In the genomic region with DNA sequence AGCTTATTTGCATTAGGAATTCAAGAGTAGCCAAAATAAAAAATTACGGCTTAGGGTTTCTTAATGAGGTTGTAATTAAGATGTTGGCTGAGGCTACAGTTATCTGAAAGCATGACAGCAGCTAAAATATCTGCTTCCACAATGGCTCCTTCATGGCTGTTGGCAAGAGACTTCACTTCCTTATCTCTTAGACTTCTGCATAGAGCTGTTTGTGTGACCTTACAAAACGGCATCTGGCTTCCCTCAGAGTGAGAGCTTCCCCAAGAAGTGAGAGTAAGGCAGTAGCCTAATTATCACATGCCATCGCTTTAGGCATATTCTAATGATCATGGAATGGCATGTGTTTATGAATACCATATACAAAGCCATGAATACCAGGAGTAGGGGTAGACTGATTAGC, we compare ENCODE assay signal across 31 cellular contexts. TPM values are rescaled to one million over a fixed set of nuclear protein-coding genes. Genes with fewer than 3 reads are reported as not detected.
DNase-seq lines count a peak whose midpoint lies in the region; ATAC-seq, FAIRE-seq and TF ChIP-seq lines count a peak whose summit lies in the region.
"Had no signal": no experiment of that assay in that cellular context is flagged by ENCODE, and none has a peak within 500 bp of the region (broad histone marks: within the 10 kb centered on the region; RNA-seq: fewer than 3 reads in every experiment).

No MANE protein-coding gene starts in this region.

- no peaks in the 10 kb centered on the region for H3K36me3 Mint-ChIP-seq in neural progenitor cell
- H3K36me3 Mint-ChIP-seq: brain; CD8-positive, alpha-beta memory T cell; memory B cell had no signal

- DNase-seq in right lobe of liver, result no peak
- DNase-seq in HepG2 (ENCODE audit: low spot score), result no peak
- DNase-seq in brain microvascular endothelial cell, result peak; percentile 23
- peak; percentile 65 for DNase-seq in islet precursor cell
- DNase-seq in OCI-M2 (lab: John Stamatoyannopoulos, UW; ENCODE audit: unreplicated experiment), result no peak
- no peak for DNase-seq in neural progenitor cell (ENCODE audit: low spot score)
- DNase-seq in stimulated activated CD4-positive, alpha-beta T cell treated with anti-CD3 and anti-CD28 coated beads, Interleukin-4, amount 100 ng/mL, for 4 hours, result no peak
- DNase-seq: activated CD4-positive, alpha-beta T cell treated with anti-CD3 and anti-CD28 coated beads, Interleukin-2, amount 50 U/mL, for 4 hours; activated CD4-positive, CD25-positive, alpha-beta regulatory T cell; activated naive CD4-positive, alpha-beta T cell treated with Interleukin-2 at 50 U/mL for 16 hours; BE2C; CD8-positive, alpha-beta memory T cell; DMS53; effector CD8-positive, alpha-beta T cell; glutamatergic neuron; H9; kidney glomerular epithelial cell; NCI-H2029 treated with DMSO at 0.1 percent for 48 hours; NCI-H82; nucleus accumbens; stimulated activated CD8-positive, alpha-beta memory T cell treated with anti-CD3 and anti-CD28 coated beads, Interleukin-4, amount 100 ng/mL, for 48 hours; transverse colon had no signal

- in situ Hi-C loops in HepG2 (cut with HindIII; ENCODE audit: extremely low pct_ligation_motif_present, low pct_unique_long_range_greater_than_20kb) (no loop called here), brain microvascular endothelial cell (cut with HindIII; ENCODE audit: low pct_ligation_motif_present, low sequenced_read_pairs) (no loop called here)

- CTCF ChIA-PET in HepG2 (lab: Yijun Ruan, JAX; ENCODE audit: low intra/inter-chr PET ratio, low total read pairs), result no interaction called here

- H3K27ac ChIP-seq in right lobe of liver (no peak overlapping the region), HepG2 (ENCODE audit: extremely low read length, insufficient read depth, low read length) (no peak overlapping the region), brain microvascular endothelial cell (no peak overlapping the region), neural progenitor cell (no peak overlapping the region)
- H3K27ac ChIP-seq: epithelial cell of prostate, RWPE1, skin epidermis, transverse colon had no signal

- H3K27me3 ChIP-seq in right lobe of liver (no peaks in the 10 kb centered on the region), HepG2 (ENCODE audit: control insufficient read depth in 1 of 2, insufficient read depth in 2 of 2, low read length in 2 of 2) (no peaks in the 10 kb centered on the region), brain microvascular endothelial cell (replicated peaks) (no peaks in the 10 kb centered on the region), neural progenitor cell (no peaks in the 10 kb centered on the region)
- H3K27me3 ChIP-seq: BE2C, transverse colon had no signal

- no peaks in the 10 kb centered on the region for H3K36me3 ChIP-seq in right lobe of liver
- no peaks in the 10 kb centered on the region for H3K36me3 ChIP-seq in HepG2 (replicated peaks in 1 of 2; ENCODE audit: control insufficient read depth in 1 of 2, insufficient read depth in 2 of 2, low read length in 2 of 2)
- no peaks in the 10 kb centered on the region for H3K36me3 ChIP-seq in brain microvascular endothelial cell (replicated peaks)
- H3K36me3 ChIP-seq in neural progenitor cell, result no peaks in the 10 kb centered on the region
- H3K36me3 ChIP-seq: BE2C, transverse colon had no signal

- peak in 3 of 4 donors; percentile 28 to 55 (median 44) for ATAC-seq in right lobe of liver
- ATAC-seq in HepG2, result no peak
- no peak for ATAC-seq in HG03045 (IDR thresholded peaks at IDR 0.05; ENCODE audit: unreplicated experiment)

- H3K4me2 ChIP-seq in HepG2 (ENCODE audit: low read depth, low read length) (no peak overlapping the region), neural progenitor cell (no peak overlapping the region)

- H3K27ac Mint-ChIP-seq in neural progenitor cell, result no peak overlapping the region
- H3K27ac Mint-ChIP-seq: brain; CD8-positive, alpha-beta memory T cell; H9; IgD-negative memory B cell; memory B cell had no signal

- no peak for FAIRE-seq in HepG2 (lab: Jason Lieb, UNC)
- FAIRE-seq: colon, G401.6 had no signal

- TF ChIP-seq RAD21 in HepG2 (CRISPR knock-in tag; IDR thresholded peaks at IDR 0.05), result no peak

- H3K4me3 ChIP-seq in right lobe of liver, result no peak overlapping the region
- no peak overlapping the region for H3K4me3 ChIP-seq in HepG2 (replicated peaks in 1 of 3; ENCODE audit: insufficient read depth in 1 of 3, low read depth in 2 of 3, low read length in 3 of 3)
- H3K4me3 ChIP-seq in brain microvascular endothelial cell (ENCODE audit: low read depth, low read length), result no peak overlapping the region
- no peak overlapping the region for H3K4me3 ChIP-seq in neural progenitor cell
- H3K4me3 ChIP-seq: skin epidermis, transverse colon had no signal

- H2AFZ ChIP-seq in HepG2 (ENCODE audit: low read length), result no peak overlapping the region
- no peak overlapping the region for H2AFZ ChIP-seq in neural progenitor cell (replicated peaks)

- POLR2A ChIA-PET in HepG2 (lab: Yijun Ruan, JAX), result no interaction called here

- no peaks in the 10 kb centered on the region for H3K27me3 Mint-ChIP-seq in neural progenitor cell (ENCODE audit: insufficient read depth, low read depth)
- H3K27me3 Mint-ChIP-seq: IgD-negative memory B cell had no signal

- no peak overlapping the region for H3K9ac ChIP-seq in HepG2 (ENCODE audit: insufficient read depth, low read depth, low read length)
- no peak overlapping the region for H3K9ac ChIP-seq in neural progenitor cell

- no peaks in the 10 kb centered on the region for H3K9me3 ChIP-seq in right lobe of liver
- no peaks in the 10 kb centered on the region for H3K9me3 ChIP-seq in HepG2 (ENCODE audit: low read length)
- no peaks in the 10 kb centered on the region for H3K9me3 ChIP-seq in neural progenitor cell (ENCODE audit: low read depth)
- H3K9me3 ChIP-seq: BE2C, transverse colon had no signal

- H4K20me1 ChIP-seq in HepG2 (ENCODE audit: insufficient read depth, low read length) (no peaks in the 10 kb centered on the region), neural progenitor cell (ENCODE audit: low read depth) (no peaks in the 10 kb centered on the region)

- TF ChIP-seq POLR2A in right lobe of liver (IDR thresholded peaks at IDR 0.05) (no peak), HepG2 (IDR thresholded peaks at IDR 0.05; ENCODE audit: insufficient read depth in 1 of 2, low read depth in 2 of 2, low read length in 2 of 2) (no peak)

- BruUV-seq in HepG2 (replicated peaks; lab: Mats Ljungman, UMichigan), result no TSS peak

- H3K79me2 ChIP-seq in HepG2 (ENCODE audit: insufficient read depth, low read length) (no peaks in the 10 kb centered on the region), neural progenitor cell (ENCODE audit: low read depth) (no peaks in the 10 kb centered on the region)

- peaks cover 17% of the 10 kb centered on the region for H3K4me1 Mint-ChIP-seq in neural progenitor cell
- H3K4me1 Mint-ChIP-seq: CD8-positive, alpha-beta memory T cell; H9; IgD-negative memory B cell; memory B cell had no signal

- H3F3A ChIP-seq in neural progenitor cell (ENCODE audit: low read depth), result no peaks in the 10 kb centered on the region

- no peak for TF ChIP-seq CTCF in right lobe of liver (IDR thresholded peaks at IDR 0.05)
- no peak for TF ChIP-seq CTCF in HepG2 (CRISPR knock-in tag; IDR thresholded peaks at IDR 0.05)
- TF ChIP-seq CTCF in brain microvascular endothelial cell (IDR thresholded peaks at IDR 0.05; ENCODE audit: low read depth, low read length, missing control alignments), result no peak
- no peak for TF ChIP-seq CTCF in neural progenitor cell (IDR thresholded peaks at IDR 0.05)

- H3K4me1 ChIP-seq in right lobe of liver, result no peaks in the 10 kb centered on the region
- H3K4me1 ChIP-seq in HepG2 (ENCODE audit: insufficient read depth, low read length), result no peaks in the 10 kb centered on the region
- no peaks in the 10 kb centered on the region for H3K4me1 ChIP-seq in neural progenitor cell
- H3K4me1 ChIP-seq: BE2C, transverse colon had no signal

- intact Hi-C loops in right lobe of liver (cut with DNase I) (no loop called here), HepG2 (cut with micrococcal nuclease; ENCODE audit: unreplicated experiment) (no loop called here)

- TF ChIP-seq EP300 in HepG2 (IDR thresholded peaks at IDR 0.05; ENCODE audit: low read depth in 2 of 2, low read length in 2 of 2), result no peak
- no peak for TF ChIP-seq EP300 in HepG2 (CRISPR knock-in tag; IDR thresholded peaks at IDR 0.05; ENCODE audit: borderline replicate concordance)

- H3K9me3 Mint-ChIP-seq in neural progenitor cell, result no peaks in the 10 kb centered on the region
- H3K9me3 Mint-ChIP-seq: brain; CD8-positive, alpha-beta memory T cell; H9 had no signal

- WGBS in right lobe of liver (ENCODE audit: insufficient coverage, low coverage, low lambda C conversion rate, missing lambda C conversion rate), result 37% methylated on average over 3 of the region's 3 CpGs
- WGBS in HepG2 (ENCODE audit: low lambda C conversion rate), result 29% methylated on average over 2 of the region's 3 CpGs

- no peak overlapping the region for H3K4me3 Mint-ChIP-seq in neural progenitor cell
- H3K4me3 Mint-ChIP-seq: brain; CD8-positive, alpha-beta memory T cell; H9; IgD-negative memory B cell; memory B cell had no signal

RNA-seq across cellular contexts. Expression of a gene that starts 57.6 kb away (rescaled TPM):
- total RNA-seq in right lobe of liver (10 to 100 TPM in 5 of 6 experiments, 1 to 10 TPM in 1; 9.1 to 22.9 (median 12.1) TPM), HepG2 (2016; rRNA removed; fragmentation: Illumina TruSeq; extraction: Trizol) (81.3 and 93.4 TPM in 2 replicates), neural progenitor cell (ENCODE audit: low replicate concordance) (75.2 and 84.7 TPM in 2 replicates)
- 37.4 and 37.5 TPM in 2 replicates for total RNA-seq in HepG2 (2016; cell fraction: cytosol; rRNA removed; fragmentation: Illumina TruSeq; extraction: Trizol; ENCODE audit: low read depth)
- total RNA-seq in HepG2 (2016; cell fraction: insoluble cytoplasmic fraction; rRNA removed; fragmentation: Illumina TruSeq; extraction: Trizol), result 78.2 and 98.1 TPM in 2 replicates
- total RNA-seq in HepG2 (2016; cell fraction: membrane; rRNA removed; fragmentation: Illumina TruSeq; extraction: Trizol), result 39.8 and 46.7 TPM in 2 replicates
- total RNA-seq in HepG2 (2016; cell fraction: nucleus; rRNA removed; fragmentation: Illumina TruSeq; extraction: Trizol), result 70.4 and 76.6 TPM in 2 replicates
- 10.8 and 16.1 TPM in 2 replicates for polyA plus RNA-seq in HepG2 (2011; rRNA removed)
- polyA plus RNA-seq in HepG2 (2011; cell fraction: cytosol; rRNA removed), result 11.2 and 13.4 TPM in 2 replicates
- polyA plus RNA-seq in HepG2 (2011; cell fraction: nucleus; rRNA removed), result 6.8 and 11.4 TPM in 2 replicates
- 32.1 and 40.0 TPM in 2 replicates for polyA plus RNA-seq in HepG2 (2012)
- 26.7 and 26.9 TPM in 2 replicates for polyA plus RNA-seq in HepG2 (2016; cell fraction: cytosol; fragmentation: Illumina TruSeq; extraction: Trizol; ENCODE audit: low read depth)
- polyA plus RNA-seq in HepG2 (2016; cell fraction: insoluble cytoplasmic fraction; fragmentation: Illumina TruSeq; extraction: Trizol; ENCODE audit: low read depth), result 96.1 and 98.2 TPM in 2 replicates
- 26.7 and 28.3 TPM in 2 replicates for polyA plus RNA-seq in HepG2 (2016; cell fraction: membrane; fragmentation: Illumina TruSeq; extraction: Trizol; ENCODE audit: low read depth)
- polyA plus RNA-seq in HepG2 (2016; cell fraction: nucleus; fragmentation: Illumina TruSeq; extraction: Trizol; ENCODE audit: insufficient read depth, low read depth), result 63.8 and 68.1 TPM in 2 replicates
- polyA minus RNA-seq in HepG2 (2011; rRNA and poly(A)+ RNA removed; ENCODE audit: low replicate concordance), result 2.4 and 2.5 TPM in 2 replicates
- 12.2 and 16.4 TPM in 2 replicates for polyA minus RNA-seq in HepG2 (2011; cell fraction: cytosol; rRNA and poly(A)+ RNA removed)
- 61.3 and 75.0 TPM in 2 replicates for polyA minus RNA-seq in HepG2 (2011; cell fraction: nucleus; rRNA and poly(A)+ RNA removed)

RNA-seq across cellular contexts. Expression of a gene that starts 57.7 kb away (rescaled TPM):
- total RNA-seq in right lobe of liver (1 to 10 TPM; 3.1 to 9.8 (median 5.4) TPM), HepG2 (2016; rRNA removed; fragmentation: Illumina TruSeq; extraction: Trizol) (7.8 and 8.6 TPM in 2 replicates), neural progenitor cell (ENCODE audit: low replicate concordance) (9.3 and 11.2 TPM in 2 replicates)
- total RNA-seq in HepG2 (2016; cell fraction: cytosol; rRNA removed; fragmentation: Illumina TruSeq; extraction: Trizol; ENCODE audit: low read depth), result 38.3 and 44.9 TPM in 2 replicates
- 8.1 and 11.0 TPM in 2 replicates for total RNA-seq in HepG2 (2016; cell fraction: insoluble cytoplasmic fraction; rRNA removed; fragmentation: Illumina TruSeq; extraction: Trizol)
- 23.1 and 30.9 TPM in 2 replicates for total RNA-seq in HepG2 (2016; cell fraction: membrane; rRNA removed; fragmentation: Illumina TruSeq; extraction: Trizol)
- 13.3 and 13.7 TPM in 2 replicates for total RNA-seq in HepG2 (2016; cell fraction: nucleus; rRNA removed; fragmentation: Illumina TruSeq; extraction: Trizol)
- 2.2 and 2.9 TPM in 2 replicates for polyA plus RNA-seq in HepG2 (2011; rRNA removed)
- 0.96 and 1.5 TPM in 2 replicates for polyA plus RNA-seq in HepG2 (2011; cell fraction: cytosol; rRNA removed)
- 4.8 and 6.7 TPM in 2 replicates for polyA plus RNA-seq in HepG2 (2011; cell fraction: nucleus; rRNA removed)
- polyA plus RNA-seq in HepG2 (2012), result 2.5 and 3.1 TPM in 2 replicates
- 0.50 and 0.63 TPM in 2 replicates for polyA plus RNA-seq in HepG2 (2016; cell fraction: cytosol; fragmentation: Illumina TruSeq; extraction: Trizol; ENCODE audit: low read depth)
- polyA plus RNA-seq in HepG2 (2016; cell fraction: insoluble cytoplasmic fraction; fragmentation: Illumina TruSeq; extraction: Trizol; ENCODE audit: low read depth), result 5.7 and 5.8 TPM in 2 replicates
- polyA plus RNA-seq in HepG2 (2016; cell fraction: membrane; fragmentation: Illumina TruSeq; extraction: Trizol; ENCODE audit: low read depth), result 1.9 TPM in 2 replicates
- 6.4 and 6.9 TPM in 2 replicates for polyA plus RNA-seq in HepG2 (2016; cell fraction: nucleus; fragmentation: Illumina TruSeq; extraction: Trizol; ENCODE audit: insufficient read depth, low read depth)
- polyA minus RNA-seq in HepG2 (2011; rRNA and poly(A)+ RNA removed; ENCODE audit: low replicate concordance), result 5.5 and 9.2 TPM in 2 replicates
- polyA minus RNA-seq in HepG2 (2011; cell fraction: cytosol; rRNA and poly(A)+ RNA removed), result 3.9 and 8.4 TPM in 2 replicates
- 23.4 and 26.4 TPM in 2 replicates for polyA minus RNA-seq in HepG2 (2011; cell fraction: nucleus; rRNA and poly(A)+ RNA removed)

Comparison
In these comparisons a context has a peak if more than half of its experiments do, and no peak if none do; other contexts are left out.
1. ATAC-seq: peak in right lobe of liver (3 of 4); none in HepG2 (single experiment) and HG03045 (single experiment).
2. DNase-seq: peak in brain microvascular endothelial cell (single experiment) and islet precursor cell (single experiment); none in right lobe of liver (0 of 3), HepG2 (single experiment), OCI-M2 (single experiment), neural progenitor cell (single experiment) and stimulated activated CD4-positive, alpha-beta T cell treated with anti-CD3 and anti-CD28 coated beads, Interleukin-4, amount 100 ng/mL, for 4 hours (0 of 2).